10 cellular contexts compared by ENCODE assay signal in genomic region chr12:14776236-14776959, GRCh38. TPM values are rescaled to one million over a fixed set of nuclear protein-coding genes. Genes with fewer than 3 reads are reported as not detected.
A peak's percentile ranks its signal among the peaks of the same experiment; 100 is the strongest.
DNase-seq lines count a peak whose midpoint lies in the region; ATAC-seq and TF ChIP-seq lines count a peak whose summit lies in the region.
"Had no signal": no experiment of that assay in that cellular context is flagged by ENCODE, and none has a peak within 500 bp of the region (broad histone marks: within the 10 kb centered on the region; RNA-seq: fewer than 3 reads in every experiment).

No MANE protein-coding gene starts in this region.

- H3K36me3 ChIP-seq in heart left ventricle (no peaks in the 10 kb centered on the region), gastroesophageal sphincter (no peaks in the 10 kb centered on the region)

- H3K36me3 Mint-ChIP-seq in type B pancreatic cell: peaks cover 20% of the 10 kb centered on the region

- peak overlapping the region in 8 of 12 donors; percentile 87 to 98 (median 90) for H3K27ac ChIP-seq in heart left ventricle
- peak overlapping the region; percentile 92 to 99 (median 94) for H3K27ac ChIP-seq in gastroesophageal sphincter

- H3K27ac Mint-ChIP-seq in type B pancreatic cell: peak overlapping the region; percentile 98

- CTCF ChIA-PET in HEK293T (lab: Yijun Ruan, JAX): interaction anchor here (0.6 kb wide), 1 partner anchor 30 kb away, joined by 3 read pairs; no protein-coding TSS in a partner anchor

- TF ChIP-seq POLR2A in heart left ventricle (IDR thresholded peaks at IDR 0.05): no peak
- TF ChIP-seq POLR2A in gastroesophageal sphincter (IDR thresholded peaks at IDR 0.05): no peak

- WGBS in heart left ventricle, 4 donors: 82 to 85% (median 83%) methylated on average over 5 of the region's 5 CpGs
- WGBS in gastroesophageal sphincter (ENCODE audit: low coverage in 1 of 2), 2 donors: 84 to 87% methylated on average over 5 of the region's 5 CpGs

- no peak for ATAC-seq in heart left ventricle
- no peak for ATAC-seq in gastroesophageal sphincter
- ATAC-seq in HG03139 (IDR thresholded peaks at IDR 0.05; ENCODE audit: unreplicated experiment): no peak

- H3K4me3 ChIP-seq in heart left ventricle: peak overlapping the region in 6 of 12 donors; percentile 68 to 89 (median 82)
- peak overlapping the region; percentile 67 to 79 for H3K4me3 ChIP-seq in gastroesophageal sphincter

- peak overlapping the region; percentile 98 for H3K4me3 Mint-ChIP-seq in type B pancreatic cell

- TF ChIP-seq CTCF in heart left ventricle (IDR thresholded peaks at IDR 0.05) (peak in 2 of 12 donors; percentile 8 to 14), gastroesophageal sphincter (IDR thresholded peaks at IDR 0.05) (peak in 1 of 4 experiments; percentile 3), type B pancreatic cell (conservative IDR thresholded peaks at IDR 0.05) (peak; percentile 55)

- TF ChIP-seq EP300 in gastroesophageal sphincter (IDR thresholded peaks at IDR 0.05): no peak

- DNase-seq in heart left ventricle (no peak), cardiac septum (ENCODE audit: low spot score) (no peak), RPMI8226 (peak; percentile 17), type B pancreatic cell (ENCODE audit: extremely low spot score, unreplicated experiment) (no peak), HEK293T (ENCODE audit: extremely low spot score) (no peak), activated gamma-delta T cell treated with Interleukin-2 at 50 U/mL for 16 hours (no peak)
- DNase-seq: dorsolateral prefrontal cortex, NCI-H2171 treated with DMSO at 0.1 percent for 48 hours had no signal

- POLR2A ChIA-PET in HEK293T (lab: Yijun Ruan, JAX): interaction anchor here (0.8 kb wide), 1 partner anchor 27 kb away, joined by 3 read pairs; the partner anchor contains the start of genes C12orf60 and WBP11

- H3K27me3 ChIP-seq in heart left ventricle (no peaks in the 10 kb centered on the region), gastroesophageal sphincter (no peaks in the 10 kb centered on the region)
- H3K27me3 ChIP-seq: dorsolateral prefrontal cortex had no signal

- H3K4me1 Mint-ChIP-seq in type B pancreatic cell (ENCODE audit: unreplicated experiment): peaks cover 29% of the 10 kb centered on the region

- intact Hi-C loops in heart left ventricle (cut with DNase I) (loop anchor here in 3 of 10 donors (5.0 to 10.0 kb wide), 4 partner anchors 66 to 1108 kb away; partner anchors contain the start of genes ART4 (in 1 of the 3) and STRAP (in 1 of the 3)), cardiac septum (cut with DNase I) (loop anchor here (10.0 kb wide), 3 partner anchors 118 to 1108 kb away; partner anchors contain the start of gene STRAP)

- H3K9me3 Mint-ChIP-seq in type B pancreatic cell: no peaks in the 10 kb centered on the region

- H3K9me3 ChIP-seq in heart left ventricle (no peaks in the 10 kb centered on the region), gastroesophageal sphincter (no peaks in the 10 kb centered on the region)

- peaks cover 8% of the 10 kb centered on the region for H3K27me3 Mint-ChIP-seq in type B pancreatic cell

- peaks cover 0 to 26% (median 7%) of the 10 kb centered on the region in 12 donors for H3K4me1 ChIP-seq in heart left ventricle
- H3K4me1 ChIP-seq in gastroesophageal sphincter: peaks cover 0 to 33% (median 3%) of the 10 kb centered on the region in 3 donors

TF ChIP-seq in HEK293T, 16 proteins besides CTCF, POLR2A, EP300 and RAD21:
- TF ChIP-seq SUZ12 (IDR thresholded peaks at IDR 0.05): no peak
- no peak for TF ChIP-seq L3MBTL2 (conservative IDR thresholded peaks at IDR 0.05)
- TF ChIP-seq LEF1 (IDR thresholded peaks at IDR 0.05; ENCODE audit: borderline replicate concordance): no peak
- no peak for TF ChIP-seq BHLHE40 (IDR thresholded peaks at IDR 0.05; ENCODE audit: borderline replicate concordance)
- TF ChIP-seq, protein P1, sequence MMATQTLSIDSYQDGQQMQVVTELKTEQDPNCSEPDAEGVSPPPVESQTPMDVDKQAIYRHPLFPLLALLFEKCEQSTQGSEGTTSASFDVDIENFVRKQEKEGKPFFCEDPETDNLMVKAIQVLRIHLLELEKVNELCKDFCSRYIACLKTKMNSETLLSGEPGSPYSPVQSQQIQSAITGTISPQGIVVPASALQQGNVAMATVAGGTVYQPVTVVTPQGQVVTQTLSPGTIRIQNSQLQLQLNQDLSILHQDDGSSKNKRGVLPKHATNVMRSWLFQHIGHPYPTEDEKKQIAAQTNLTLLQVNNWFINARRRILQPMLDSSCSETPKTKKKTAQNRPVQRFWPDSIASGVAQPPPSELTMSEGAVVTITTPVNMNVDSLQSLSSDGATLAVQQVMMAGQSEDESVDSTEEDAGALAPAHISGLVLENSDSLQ (IDR thresholded peaks at IDR 0.05): no peak
- no peak for TF ChIP-seq FOXM1 (IDR thresholded peaks at IDR 0.05; ENCODE audit: borderline replicate concordance)
- TF ChIP-seq FOXA1 (IDR thresholded peaks at IDR 0.05): no peak
- TF ChIP-seq SP1 (IDR thresholded peaks at IDR 0.05): no peak
- TF ChIP-seq HDGF (IDR thresholded peaks at IDR 0.05; ENCODE audit: borderline replicate concordance): no peak
- TF ChIP-seq CTBP1 (IDR thresholded peaks at IDR 0.05; ENCODE audit: borderline replicate concordance): no peak
- TF ChIP-seq NFRKB (IDR thresholded peaks at IDR 0.05): no peak
- TF ChIP-seq ELF4 (IDR thresholded peaks at IDR 0.05): no peak
- TF ChIP-seq ARNT (IDR thresholded peaks at IDR 0.05): no peak
- TF ChIP-seq TARDBP (IDR thresholded peaks at IDR 0.05): no peak
- no peak for TF ChIP-seq FOXK2 (IDR thresholded peaks at IDR 0.05)

RNA-seq across cellular contexts. Expression of gene WBP11, which starts 26.9 kb away (rescaled TPM):
- total RNA-seq in heart left ventricle (10 to 100 TPM; 20.2 to 62.7 (median 52.7) TPM), cardiac septum (51.7 TPM), gastroesophageal sphincter (10 to 100 TPM; 13.5 to 24.3 (median 21.1) TPM), type B pancreatic cell (ENCODE audit: low replicate concordance) (86.3 and 134 TPM in 2 replicates)
- polyA plus RNA-seq in heart left ventricle: 10 to 100 TPM; 11.4 to 38.8 TPM

RNA-seq across cellular contexts. Expression of gene C12orf60, which starts 27.1 kb away (rescaled TPM):
- total RNA-seq in heart left ventricle (1 to 10 TPM; 2.0 to 4.6 (median 3.4) TPM), cardiac septum (2.5 TPM), gastroesophageal sphincter (1 to 10 TPM in 2 of 4 donors, under 1 TPM in 2; 0.40 to 1.5 (median 1.0) TPM), type B pancreatic cell (ENCODE audit: low replicate concordance) (1.9 and 2.7 TPM in 2 replicates)
- 1 to 10 TPM; 3.6 to 5.3 TPM for polyA plus RNA-seq in heart left ventricle

RNA-seq across cellular contexts. Expression of gene SMCO3, which starts 37.6 kb away (rescaled TPM):
- total RNA-seq in heart left ventricle: under 1 TPM in 4 of 9 donors, not detected in 5; 0.13 to 0.91 (median 0.17) TPM
- polyA plus RNA-seq in heart left ventricle: under 1 TPM; 0.07 to 0.57 TPM
- total RNA-seq in cardiac septum: not detected
- under 1 TPM in 3 of 4 donors, not detected in 1; 0.13 to 0.57 (median 0.31) TPM for total RNA-seq in gastroesophageal sphincter
- total RNA-seq in type B pancreatic cell (ENCODE audit: low replicate concordance): not detected in 2 replicates
- total RNA-seq: dorsolateral prefrontal cortex had no signal
